ENCODE assay signal across 32 cellular contexts in genomic region chr13:110722971-110723370, GRCh38.
"Had no signal": no experiment of that assay in that cellular context is flagged by ENCODE, and none has a peak within 500 bp of the region (broad histone marks: within the 10 kb centered on the region; RNA-seq: fewer than 3 reads in every experiment).

No MANE protein-coding gene starts in this region.

- H3K27ac Mint-ChIP-seq: activated CD4-positive, alpha-beta memory T cell treated with anti-CD3 and anti-CD28 coated beads, Interleukin-2, amount 10 ng/mL, durations not matched to agents 7 days and 5 days; activated CD4-positive, alpha-beta T cell treated with anti-CD3 and anti-CD28 coated beads, Interleukin-2, amount 10 ng/mL, durations not matched to agents 24 days and 14 days; activated naive CD4-positive, alpha-beta T cell treated with anti-CD3 and anti-CD28 coated beads, Interleukin-2, amount 10 ng/mL, durations not matched to agents 7 days and 5 days; activated naive CD8-positive, alpha-beta T cell treated with anti-CD3 and anti-CD28 coated beads, Interleukin-2, amount 50 U/mL, for 24 hours; activated T-helper 17 cell treated with anti-CD3 and anti-CD28 coated beads, Interleukin-2, amount 50 U/mL, for 72 hours had no signal

- ATAC-seq: activated naive CD8-positive, alpha-beta T cell treated with anti-CD3 and anti-CD28 coated beads, Interleukin-2, amount 50 U/mL, for 24 hours; activated T-helper 17 cell treated with anti-CD3 and anti-CD28 coated beads, Interleukin-2, amount 50 U/mL, for 72 hours; K562; Panc1; Right ventricle myocardium inferior; T-cell had no signal

- H3K4me3 Mint-ChIP-seq: activated B cell treated with CpG ODN at 0.5 μM for 24 hours; activated CD4-positive, alpha-beta memory T cell treated with anti-CD3 and anti-CD28 coated beads, Interleukin-2, amount 10 ng/mL, durations not matched to agents 7 days and 5 days; activated CD4-positive, alpha-beta T cell treated with anti-CD3 and anti-CD28 coated beads, Interleukin-2, amount 10 ng/mL, durations not matched to agents 24 days and 14 days; activated naive CD4-positive, alpha-beta T cell treated with anti-CD3 and anti-CD28 coated beads, Interleukin-2, amount 10 ng/mL, durations not matched to agents 7 days and 5 days; activated naive CD8-positive, alpha-beta T cell treated with anti-CD3 and anti-CD28 coated beads, Interleukin-2, amount 50 U/mL, for 24 hours; activated T-helper 17 cell treated with anti-CD3 and anti-CD28 coated beads, Interleukin-2, amount 50 U/mL, for 72 hours; T-cell had no signal

- DNase-seq: activated B cell treated with CpG ODN at 0.5 μM for 24 hours; activated CD4-positive, alpha-beta memory T cell treated with anti-CD3 and anti-CD28 coated beads, Interleukin-2, amount 10 ng/mL, durations not matched to agents 7 days and 5 days; activated CD4-positive, alpha-beta T cell treated with anti-CD3 and anti-CD28 coated beads for 1 hour; activated CD4-positive, alpha-beta T cell treated with anti-CD3 and anti-CD28 coated beads, Interleukin-2, amount 10 ng/mL, durations not matched to agents 24 days and 14 days; activated gamma-delta T cell; activated naive CD4-positive, alpha-beta T cell treated with anti-CD3 and anti-CD28 coated beads, Interleukin-2, amount 10 ng/mL, durations not matched to agents 7 days and 5 days; activated naive CD8-positive, alpha-beta T cell treated with anti-CD3 and anti-CD28 coated beads, Interleukin-2, amount 50 U/mL, for 24 hours; activated T-cell treated with anti-CD3 and anti-CD28 coated beads for 4 hours; activated T-cell treated with anti-CD3 and anti-CD28 coated beads, Interleukin-2, amount 50 U/mL, for 48 hours; amygdala; brain microvascular endothelial cell; caudate nucleus; Karpas-422; MM.1S; NCI-H1105; NCI-H1436; NCI-H1694 treated with DMSO at 0.1 percent for 48 hours; NCI-H2029 treated with DMSO at 0.1 percent for 48 hours; NCI-H510A treated with DMSO at 0.1 percent for 48 hours; NCI-H69; NK-92 treated with Interleukin-12 subunit alpha and Interleukin-12 subunit beta, amount 100 ng/mL, for 24 hours; OCI-M1; RPMI8226; T-cell; T-helper 2 cell; T1000 had no signal

- H3K9me3 Mint-ChIP-seq: activated B cell treated with CpG ODN at 0.5 μM for 24 hours; activated CD4-positive, alpha-beta memory T cell treated with anti-CD3 and anti-CD28 coated beads, Interleukin-2, amount 10 ng/mL, durations not matched to agents 7 days and 5 days; activated CD4-positive, alpha-beta T cell treated with anti-CD3 and anti-CD28 coated beads, Interleukin-2, amount 10 ng/mL, durations not matched to agents 24 days and 14 days; activated naive CD4-positive, alpha-beta T cell treated with anti-CD3 and anti-CD28 coated beads, Interleukin-2, amount 10 ng/mL, durations not matched to agents 7 days and 5 days; activated naive CD8-positive, alpha-beta T cell treated with anti-CD3 and anti-CD28 coated beads, Interleukin-2, amount 50 U/mL, for 24 hours; activated T-helper 17 cell treated with anti-CD3 and anti-CD28 coated beads, Interleukin-2, amount 50 U/mL, for 72 hours; T-cell had no signal

- FAIRE-seq: K562, TTC549 had no signal

- H3K27me3 Mint-ChIP-seq: activated B cell treated with CpG ODN at 0.5 μM for 24 hours; activated CD4-positive, alpha-beta memory T cell treated with anti-CD3 and anti-CD28 coated beads, Interleukin-2, amount 10 ng/mL, durations not matched to agents 7 days and 5 days; activated CD4-positive, alpha-beta T cell treated with anti-CD3 and anti-CD28 coated beads, Interleukin-2, amount 10 ng/mL, durations not matched to agents 24 days and 14 days; activated naive CD4-positive, alpha-beta T cell treated with anti-CD3 and anti-CD28 coated beads, Interleukin-2, amount 10 ng/mL, durations not matched to agents 7 days and 5 days; activated naive CD8-positive, alpha-beta T cell treated with anti-CD3 and anti-CD28 coated beads, Interleukin-2, amount 50 U/mL, for 24 hours; activated T-helper 17 cell treated with anti-CD3 and anti-CD28 coated beads, Interleukin-2, amount 50 U/mL, for 72 hours; T-cell had no signal

- H3K27me3 ChIP-seq: brain microvascular endothelial cell had no signal

- H3K36me3 ChIP-seq: brain microvascular endothelial cell had no signal

- H3K27ac ChIP-seq: brain microvascular endothelial cell had no signal

- H3K4me3 ChIP-seq: K562, SK-N-MC had no signal
